In the genomic region with DNA sequence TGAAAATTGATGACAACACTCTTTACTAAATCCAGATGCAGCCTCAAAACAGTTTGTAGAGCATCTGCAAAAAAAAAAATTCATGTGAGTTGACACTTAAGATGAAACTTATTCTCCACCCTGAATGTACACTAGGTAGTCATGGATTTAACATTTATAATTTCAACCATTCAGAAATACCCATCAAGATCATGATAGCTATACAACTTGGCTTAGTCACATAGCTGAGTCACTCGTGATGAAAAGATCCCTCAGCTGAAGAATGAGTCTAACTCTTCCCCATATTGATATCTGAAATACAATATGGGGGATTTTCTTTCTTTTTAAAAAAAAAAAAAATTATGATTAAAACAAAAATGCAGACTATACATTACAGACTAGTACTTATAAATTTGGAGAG, we compare ENCODE assay signal across 14 cellular contexts.
DNase-seq lines count a peak whose midpoint lies in the region; ATAC-seq and TF ChIP-seq lines count a peak whose summit lies in the region.
"Had no signal": no experiment of that assay in that cellular context is flagged by ENCODE, and none has a peak within 500 bp of the region (broad histone marks: within the 10 kb centered on the region; RNA-seq: fewer than 3 reads in every experiment).

No MANE protein-coding gene starts in this region.

- peaks cover 25% of the 10 kb centered on the region for H3K4me1 Mint-ChIP-seq in CD8-positive, alpha-beta T cell (ENCODE audit: low read depth)
- peaks cover 32 to 68% (median 59%) of the 10 kb centered on the region in 3 donors for H3K4me1 Mint-ChIP-seq in T-cell

- no peak for TF ChIP-seq CTCF in CD8-positive, alpha-beta T cell (IDR thresholded peaks at IDR 0.05)

- DNase-seq in CD8-positive, alpha-beta T cell, result no peak
- DNase-seq in T-cell (no peak), fibroblast of peridontal ligament (ENCODE audit: extremely low read depth) (peak; percentile 69), NCI-H1417 (lab: John Stamatoyannopoulos, UW) (no peak), OCI-M1 (lab: John Stamatoyannopoulos, UW) (no peak)
- no peak for DNase-seq in activated CD8-positive, alpha-beta memory T cell treated with anti-CD3 and anti-CD28 coated beads, Interleukin-2, amount 50 U/mL, for 48 hours
- DNase-seq: activated B cell treated with CpG ODN at 0.5 μM for 24 hours; adrenal gland; dorsolateral prefrontal cortex; NCI-H1105 treated with DMSO at 0.1 percent for 48 hours; NCI-H524; posterior cingulate gyrus; stimulated activated CD4-positive, alpha-beta T cell treated with anti-CD3 and anti-CD28 coated beads, Interleukin-4, amount 100 ng/mL, for 1 hour had no signal

- H3K27ac ChIP-seq in ACC112 (ENCODE audit: low read depth, low read length), result peak overlapping the region; percentile 77
- H3K27ac ChIP-seq in CD8-positive, alpha-beta T cell (ENCODE audit: low read depth, low read length), result no peak overlapping the region
- H3K27ac ChIP-seq: adrenal gland had no signal

- no peak overlapping the region for H3K4me3 Mint-ChIP-seq in CD8-positive, alpha-beta T cell
- no peak overlapping the region for H3K4me3 Mint-ChIP-seq in T-cell
- H3K4me3 Mint-ChIP-seq: activated B cell treated with CpG ODN at 0.5 μM for 24 hours had no signal

- POLR2A ChIA-PET in CD8-positive, alpha-beta T cell (lab: Charles Lee), result no interaction called here
- POLR2A ChIA-PET in T-cell (lab: Charles Lee), result interaction anchor here (0.6 to 1.6 kb wide), 4 partner anchors 10 to 462 kb away, joined by 3 to 10 read pairs (median 3); a partner anchor contains a TSS

- intact Hi-C loops in CD8-positive, alpha-beta T cell (cut with DNase I, micrococcal nuclease), result loop anchor here in 1 of 2 experiments (10.0 kb wide), 2 partner anchors 563 to 977 kb away; a partner anchor contains a TSS

- H3K4me3 ChIP-seq in ACC112 (ENCODE audit: low read depth, low read length), result no peak overlapping the region
- no peak overlapping the region for H3K4me3 ChIP-seq in CD8-positive, alpha-beta T cell (ENCODE audit: low read depth, low read length)
- H3K4me3 ChIP-seq: adrenal gland, dorsolateral prefrontal cortex had no signal

- H3K36me3 ChIP-seq in ACC112 (ENCODE audit: insufficient read depth, low read length), result no peaks in the 10 kb centered on the region
- no peaks in the 10 kb centered on the region for H3K36me3 ChIP-seq in CD8-positive, alpha-beta T cell (ENCODE audit: insufficient read depth, low read length)
- H3K36me3 ChIP-seq: adrenal gland had no signal

- CTCF ChIA-PET in CD8-positive, alpha-beta T cell (lab: Charles Lee), result no interaction called here
- CTCF ChIA-PET in T-cell (lab: Charles Lee), result interaction anchor here (0.6 to 1.0 kb wide), 2 partner anchors 574 to 1016 kb away, joined by 3 to 5 read pairs; no protein-coding TSS in a partner anchor

- no peaks in the 10 kb centered on the region for H3K27me3 ChIP-seq in ACC112 (ENCODE audit: insufficient read depth, low read length)
- H3K27me3 ChIP-seq in CD8-positive, alpha-beta T cell (ENCODE audit: insufficient read depth, low read length), result no peaks in the 10 kb centered on the region
- H3K27me3 ChIP-seq: adrenal gland, dorsolateral prefrontal cortex had no signal

- H3K9me3 ChIP-seq in CD8-positive, alpha-beta T cell (ENCODE audit: low read length), result no peaks in the 10 kb centered on the region
- H3K9me3 ChIP-seq: adrenal gland had no signal

- H3K9me3 Mint-ChIP-seq in CD8-positive, alpha-beta T cell, result peaks cover 16% of the 10 kb centered on the region
- H3K9me3 Mint-ChIP-seq in T-cell, result peaks cover 12 to 31% (median 18%) of the 10 kb centered on the region in 3 donors

- H3K36me3 Mint-ChIP-seq in CD8-positive, alpha-beta T cell, result peaks cover 10% of the 10 kb centered on the region
- H3K36me3 Mint-ChIP-seq in T-cell, result peaks cover 26% of the 10 kb centered on the region

- no peaks in the 10 kb centered on the region for H3K27me3 Mint-ChIP-seq in CD8-positive, alpha-beta T cell (ENCODE audit: low read depth)
- no peaks in the 10 kb centered on the region for H3K27me3 Mint-ChIP-seq in T-cell
- H3K27me3 Mint-ChIP-seq: activated B cell treated with CpG ODN at 0.5 μM for 24 hours had no signal

- peak overlapping the region; percentile 7 for H3K27ac Mint-ChIP-seq in CD8-positive, alpha-beta T cell
- H3K27ac Mint-ChIP-seq in T-cell, result peak overlapping the region; percentile 56 to 59
- H3K27ac Mint-ChIP-seq: activated B cell treated with CpG ODN at 0.5 μM for 24 hours had no signal

- peaks cover 59% of the 10 kb centered on the region for H3K4me1 ChIP-seq in ACC112 (ENCODE audit: control insufficient read depth, insufficient read depth, low read length, unreplicated experiment)
- peaks cover 22% of the 10 kb centered on the region for H3K4me1 ChIP-seq in CD8-positive, alpha-beta T cell (ENCODE audit: insufficient read depth, low read length)

- ATAC-seq in CD8-positive, alpha-beta T cell, result no peak
- ATAC-seq in T-cell (replicated peaks in 1 of 4), result no peak

- H2AFZ ChIP-seq in ACC112 (ENCODE audit: low read length, unreplicated experiment), result no peak overlapping the region

- no peaks in the 10 kb centered on the region for H3K79me2 ChIP-seq in ACC112 (ENCODE audit: control insufficient read depth, insufficient read depth, low read length, unreplicated experiment)
